1 cellular context compared by ENCODE assay signal in the genomic region with DNA sequence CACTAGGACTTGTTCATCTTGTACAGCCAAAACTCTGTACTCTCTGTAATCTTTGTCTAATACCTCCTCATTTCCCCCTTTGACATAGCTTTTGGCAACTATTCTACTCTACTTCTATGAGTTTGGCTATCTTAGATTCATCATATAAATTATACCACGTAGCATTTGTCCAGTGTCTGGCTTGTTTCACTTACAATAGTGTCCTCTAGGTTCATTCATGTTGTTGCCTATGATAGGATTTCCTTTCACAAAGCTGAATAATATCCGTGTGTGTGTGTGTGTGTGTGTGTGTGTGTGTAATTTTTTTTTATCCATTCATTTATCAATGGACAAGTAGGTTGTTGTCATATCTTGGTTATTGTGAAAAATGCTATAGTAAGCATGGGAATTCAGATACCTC.
TF ChIP-seq lines count a peak whose summit lies in the region.

No MANE protein-coding gene starts in this region.

TF ChIP-seq in HepG2, 621 proteins besides CTCF, POLR2A, EP300 and RAD21:
- TF ChIP-seq, protein P1, sequence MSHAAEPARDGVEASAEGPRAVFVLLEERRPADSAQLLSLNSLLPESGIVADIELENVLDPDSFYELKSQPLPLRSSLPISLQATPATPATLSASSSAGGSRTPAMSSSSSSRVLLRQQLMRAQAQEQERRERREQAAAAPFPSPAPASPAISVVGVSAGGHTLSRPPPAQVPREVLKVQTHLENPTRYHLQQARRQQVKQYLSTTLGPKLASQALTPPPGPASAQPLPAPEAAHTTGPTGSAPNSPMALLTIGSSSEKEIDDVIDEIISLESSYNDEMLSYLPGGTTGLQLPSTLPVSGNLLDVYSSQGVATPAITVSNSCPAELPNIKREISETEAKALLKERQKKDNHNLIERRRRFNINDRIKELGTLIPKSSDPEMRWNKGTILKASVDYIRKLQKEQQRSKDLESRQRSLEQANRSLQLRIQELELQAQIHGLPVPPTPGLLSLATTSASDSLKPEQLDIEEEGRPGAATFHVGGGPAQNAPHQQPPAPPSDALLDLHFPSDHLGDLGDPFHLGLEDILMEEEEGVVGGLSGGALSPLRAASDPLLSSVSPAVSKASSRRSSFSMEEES (CRISPR knock-in tag; IDR thresholded peaks at IDR 0.05) = no peak
- TF ChIP-seq ZFAT (CRISPR knock-in tag; conservative IDR thresholded peaks at IDR 0.05) (no peak), MED13 (CRISPR knock-in tag; IDR thresholded peaks at IDR 0.05) (no peak), FOXA1 (IDR thresholded peaks at IDR 0.05) (no peak), FOXA1 (CRISPR knock-in tag; IDR thresholded peaks at IDR 0.05) (no peak), ZNF564 (CRISPR knock-in tag; IDR thresholded peaks at IDR 0.05) (no peak), SMARCC2 (IDR thresholded peaks at IDR 0.05) (no peak), CCAR2 (optimal IDR thresholded peaks at IDR 0.05; ENCODE audit: low read depth, low read length) (no peak)
